Comparison of ENCODE assay signal across 20 cellular contexts in the genomic region with DNA sequence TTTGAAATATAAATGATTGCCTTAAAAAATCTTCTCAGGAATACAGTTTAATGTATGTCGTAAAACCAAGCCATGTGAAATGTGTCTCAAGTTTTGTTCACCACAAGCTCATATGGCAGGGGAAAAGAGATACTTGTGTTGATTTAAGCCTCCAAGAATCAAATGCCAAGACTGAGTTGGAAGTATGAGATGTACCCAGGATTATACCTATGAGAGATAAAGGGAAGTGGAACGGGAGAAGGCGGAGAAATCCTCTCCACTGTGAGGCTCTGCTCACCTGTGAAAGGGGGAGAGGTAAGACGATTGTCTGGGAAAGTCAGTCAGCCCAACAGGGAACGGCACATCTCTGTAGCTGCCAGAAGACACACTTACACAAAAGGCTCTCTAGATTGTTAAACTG.
"Had no signal": no experiment of that assay in that cellular context is flagged by ENCODE, and none has a peak within 500 bp of the region (broad histone marks: within the 10 kb centered on the region; RNA-seq: fewer than 3 reads in every experiment).

No MANE protein-coding gene starts in this region.

- H3K27me3 Mint-ChIP-seq: memory B cell; naive thymus-derived CD4-positive, alpha-beta T cell; natural killer cell treated with Interleukin-12 subunit alpha and Interleukin-12 subunit beta and Interleukin-15 and Interleukin-18, amount 100 ng/mL, for 72 hours; progenitor cell of endocrine pancreas; stimulated activated naive CD8-positive, alpha-beta T cell treated with anti-CD3 and anti-CD28 coated beads, Interleukin-15, Interleukin-2, amounts not matched to agents 100 ng/mL and 50 ng/mL, for 24 hours had no signal

- H3K36me3 Mint-ChIP-seq: memory B cell; naive thymus-derived CD4-positive, alpha-beta T cell; natural killer cell treated with Interleukin-12 subunit alpha and Interleukin-12 subunit beta and Interleukin-15 and Interleukin-18, amount 100 ng/mL, for 72 hours had no signal

- H3K27ac Mint-ChIP-seq: memory B cell; naive thymus-derived CD4-positive, alpha-beta T cell; natural killer cell treated with Interleukin-12 subunit alpha and Interleukin-12 subunit beta and Interleukin-15 and Interleukin-18, amount 100 ng/mL, for 72 hours; progenitor cell of endocrine pancreas; stimulated activated naive CD8-positive, alpha-beta T cell treated with anti-CD3 and anti-CD28 coated beads, Interleukin-15, Interleukin-2, amounts not matched to agents 100 ng/mL and 50 ng/mL, for 24 hours had no signal

- H3K4me3 Mint-ChIP-seq: memory B cell; naive thymus-derived CD4-positive, alpha-beta T cell; natural killer cell treated with Interleukin-12 subunit alpha and Interleukin-12 subunit beta and Interleukin-15 and Interleukin-18, amount 100 ng/mL, for 72 hours; stimulated activated naive CD8-positive, alpha-beta T cell treated with anti-CD3 and anti-CD28 coated beads, Interleukin-15, Interleukin-2, amounts not matched to agents 100 ng/mL and 50 ng/mL, for 24 hours had no signal

- DNase-seq: hypothalamus; islet precursor cell; left ventricle myocardium inferior; midbrain; mucosa of descending colon; naive thymus-derived CD4-positive, alpha-beta T cell; ovary; stimulated activated CD4-positive, alpha-beta T cell treated with anti-CD3 and anti-CD28 coated beads, Interleukin-12 subunit alpha, Interleukin-12 subunit beta, amount 100 ng/mL, for 4 hours; stimulated activated CD4-positive, alpha-beta T cell treated with anti-CD3 and anti-CD28 coated beads, Interleukin-15, amount 100 ng/mL, for 24 hours; stimulated activated CD4-positive, alpha-beta T cell treated with anti-CD3 and anti-CD28 coated beads, Interleukin-2, amount 100 ng/mL, for 24 hours; stimulated activated CD4-positive, alpha-beta T cell treated with anti-CD3 and anti-CD28 coated beads, Interleukin-4, amount 100 ng/mL, for 1 hour; stimulated activated naive CD4-positive, alpha-beta T cell; tibial artery; trophoblast cell; upper lobe of right lung had no signal

- H3K9me3 Mint-ChIP-seq: memory B cell; stimulated activated naive CD8-positive, alpha-beta T cell treated with anti-CD3 and anti-CD28 coated beads, Interleukin-15, Interleukin-2, amounts not matched to agents 100 ng/mL and 50 ng/mL, for 24 hours had no signal

- H3K4me1 Mint-ChIP-seq: memory B cell; naive thymus-derived CD4-positive, alpha-beta T cell had no signal

- ATAC-seq: mucosa of descending colon; naive thymus-derived CD4-positive, alpha-beta T cell; natural killer cell treated with Interleukin-12 subunit alpha and Interleukin-12 subunit beta and Interleukin-15 and Interleukin-18, amount 100 ng/mL, for 72 hours; sciatic nerve; upper lobe of right lung had no signal
